In the genomic region with DNA sequence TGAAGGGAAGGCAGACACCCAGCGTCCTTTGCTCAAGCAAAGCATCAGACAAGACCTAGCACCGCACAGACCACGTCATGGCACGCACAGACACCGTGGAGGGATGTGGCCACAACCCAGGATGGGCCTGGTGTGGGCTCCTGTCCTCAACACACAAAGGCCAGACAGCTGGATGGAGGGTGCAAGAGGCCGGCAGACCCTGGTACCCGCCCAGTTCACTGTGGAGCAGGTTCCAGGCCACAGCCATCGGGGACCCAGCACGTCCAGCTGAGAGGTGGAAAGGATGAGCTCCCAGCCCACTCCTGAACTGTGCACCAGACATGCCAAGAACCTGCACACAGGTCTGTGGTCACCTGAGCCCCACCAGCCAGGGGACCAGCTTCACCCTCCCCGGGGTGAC, we compare ENCODE assay signal across 25 cellular contexts. TPM values are rescaled to one million over a fixed set of nuclear protein-coding genes. Genes with fewer than 3 reads are reported as not detected.
"Had no signal": no experiment of that assay in that cellular context is flagged by ENCODE, and none has a peak within 500 bp of the region (broad histone marks: within the 10 kb centered on the region; RNA-seq: fewer than 3 reads in every experiment).

No MANE protein-coding gene starts in this region.

- ATAC-seq: left ventricle myocardium superior; lower lobe of right lung; naive thymus-derived CD8-positive, alpha-beta T cell; pancreas had no signal

- H3K27me3 ChIP-seq: colonic mucosa, esophagus squamous epithelium, hepatocyte, neutrophil, pancreas, right lobe of liver, stomach, thyroid gland had no signal

- DNase-seq: colonic mucosa; effector CD8-positive, alpha-beta T cell; erythroblast; esophagus squamous epithelium; kidney glomerular epithelial cell; left ventricle myocardium superior; lower lobe of right lung; naive thymus-derived CD8-positive, alpha-beta T cell; nephron progenitor cell; stimulated activated CD4-positive, alpha-beta T cell treated with anti-CD3 and anti-CD28 coated beads, Interleukin-12 subunit alpha, Interleukin-12 subunit beta, amount 100 ng/mL, for 4 hours; stimulated activated CD4-positive, alpha-beta T cell treated with anti-CD3 and anti-CD28 coated beads, Interleukin-1b, Interleukin-23, amount 100 ng/mL, for 48 hours; stimulated activated CD4-positive, alpha-beta T cell treated with anti-CD3 and anti-CD28 coated beads, Interleukin-4, amount 100 ng/mL, for 1 hour; stimulated activated CD8-positive, alpha-beta memory T cell treated with anti-CD3 and anti-CD28 coated beads, Interleukin-4, amount 100 ng/mL, for 48 hours; stimulated activated naive CD4-positive, alpha-beta T cell; stomach; thyroid gland; trophoblast cell had no signal

- H3K4me1 ChIP-seq: colonic mucosa, lower lobe of right lung, pancreas, thyroid gland had no signal

- H3K4me3 ChIP-seq: colonic mucosa, esophagus squamous epithelium, hepatocyte, lower lobe of right lung, pancreas, right lobe of liver, smooth muscle cell, stomach, thyroid gland had no signal

- H3K27ac ChIP-seq: colonic mucosa, esophagus squamous epithelium, hepatocyte, lower lobe of right lung, neutrophil, pancreas, stomach, thyroid gland had no signal

- H2AFZ ChIP-seq: hepatocyte had no signal

- FAIRE-seq: endothelial cell of umbilical vein, frontal cortex, islet of Langerhans, pancreas had no signal

- H3K4me2 ChIP-seq: hepatocyte, smooth muscle cell had no signal

- H3K79me2 ChIP-seq: hepatocyte had no signal

- H3K9me3 ChIP-seq: colonic mucosa, esophagus squamous epithelium, lower lobe of right lung, neutrophil, pancreas, right lobe of liver, stomach, thyroid gland had no signal

RNA-seq across cellular contexts. Expression of a gene that starts 15.0 kb away (rescaled TPM):
- polyA plus RNA-seq: naive thymus-derived CD8-positive, alpha-beta T cell had no signal
